ENCODE assay signal across 18 cellular contexts in genomic region chr6:27556406-27556805, GRCh38.
DNase-seq lines count a peak whose midpoint lies in the region; ATAC-seq, FAIRE-seq and TF ChIP-seq lines count a peak whose summit lies in the region.
"Had no signal": no experiment of that assay in that cellular context is flagged by ENCODE, and none has a peak within 500 bp of the region (broad histone marks: within the 10 kb centered on the region; RNA-seq: fewer than 3 reads in every experiment).

No MANE protein-coding gene starts in this region.

- no peak overlapping the region for H3K9ac ChIP-seq in K562 (ENCODE audit: insufficient read depth in 1 of 2, low read depth in 2 of 2, low read length in 2 of 2)

- POLR2A ChIA-PET in K562 (lab: Yijun Ruan, JAX) = interaction anchor here (0.5 kb wide), 1 partner anchor 309 kb away, joined by 4 read pairs; a partner anchor contains a TSS

- CTCF ChIA-PET in K562 (lab: Yijun Ruan, JAX; ENCODE audit: low intra/inter-chr PET ratio) = no interaction called here

- no peaks in the 10 kb centered on the region for H3K79me2 ChIP-seq in K562 (ENCODE audit: control insufficient read depth, insufficient read depth, low read length)

- H3K4me2 ChIP-seq in K562 (ENCODE audit: insufficient read depth, low read length) = no peak overlapping the region

- BruUV-seq in K562 (replicated peaks; lab: Mats Ljungman, UMichigan) = no TSS peak

- TF ChIP-seq POLR2A in K562 (conservative IDR thresholded peaks at IDR 0.05) = no peak

- H3K27ac ChIP-seq in K562 (ENCODE audit: extremely low read depth, low read depth, low read length) = no peak overlapping the region

- no peaks in the 10 kb centered on the region for H3K9me3 ChIP-seq in K562 (replicated peaks; ENCODE audit: control insufficient read depth, insufficient read depth, low read depth, low read length)
- H3K9me3 ChIP-seq: HAP-1 had no signal

- no peaks in the 10 kb centered on the region for H3K36me3 ChIP-seq in K562 (ENCODE audit: control insufficient read depth, insufficient read depth, low read length)
- H3K36me3 ChIP-seq: HAP-1 had no signal

- H3K4me3 Mint-ChIP-seq in mesothelial cell of epicardium = no peak overlapping the region
- no peak overlapping the region for H3K4me3 Mint-ChIP-seq in stimulated activated memory B cell treated with anti-CD40 and anti-IgM and Interleukin-4, amounts not matched to agents 10 μg/mL and 1 μg/mL and 100 μg/mL, for 72 hours
- H3K4me3 Mint-ChIP-seq: B cell had no signal

- H3K9me1 ChIP-seq in K562 (ENCODE audit: control insufficient read depth, insufficient read depth, low read length) = no peaks in the 10 kb centered on the region

- H3K27me3 Mint-ChIP-seq in mesothelial cell of epicardium (ENCODE audit: low read depth) = peaks cover 12% of the 10 kb centered on the region
- H3K27me3 Mint-ChIP-seq in stimulated activated memory B cell treated with anti-CD40 and anti-IgM and Interleukin-4, amounts not matched to agents 10 μg/mL and 1 μg/mL and 100 μg/mL, for 72 hours = peaks cover 95% of the 10 kb centered on the region

- in situ Hi-C loops in K562 (cut with MboI) = no loop called here

- H3K4me3 ChIP-seq in LNCaP clone FGC (ENCODE audit: low read depth, low read length) (no peak overlapping the region), K562 (no peak overlapping the region)
- H3K4me3 ChIP-seq: HAP-1 had no signal

- H3K27ac Mint-ChIP-seq in mesothelial cell of epicardium = peak overlapping the region; percentile 53
- H3K27ac Mint-ChIP-seq in stimulated activated memory B cell treated with anti-CD40 and anti-IgM and Interleukin-4, amounts not matched to agents 10 μg/mL and 1 μg/mL and 100 μg/mL, for 72 hours = no peak overlapping the region
- H3K27ac Mint-ChIP-seq: B cell had no signal

- WGBS in K562 (ENCODE audit: insufficient coverage, low coverage, missing lambda C conversion rate) = 56% methylated on average over 4 of the region's 4 CpGs

- no peaks in the 10 kb centered on the region for H4K20me1 ChIP-seq in K562 (replicated peaks; ENCODE audit: control insufficient read depth, insufficient read depth, low read length)

- peaks cover 15% of the 10 kb centered on the region for H3K4me1 Mint-ChIP-seq in mesothelial cell of epicardium
- H3K4me1 Mint-ChIP-seq in stimulated activated memory B cell treated with anti-CD40 and anti-IgM and Interleukin-4, amounts not matched to agents 10 μg/mL and 1 μg/mL and 100 μg/mL, for 72 hours = no peaks in the 10 kb centered on the region

- H3K36me3 Mint-ChIP-seq in mesothelial cell of epicardium = no peaks in the 10 kb centered on the region
- no peaks in the 10 kb centered on the region for H3K36me3 Mint-ChIP-seq in stimulated activated memory B cell treated with anti-CD40 and anti-IgM and Interleukin-4, amounts not matched to agents 10 μg/mL and 1 μg/mL and 100 μg/mL, for 72 hours

- no peak for TF ChIP-seq EP300 in K562 (IDR thresholded peaks at IDR 0.05; ENCODE audit: low read length)

- H3K9me3 Mint-ChIP-seq in mesothelial cell of epicardium = no peaks in the 10 kb centered on the region
- peaks cover 3% of the 10 kb centered on the region for H3K9me3 Mint-ChIP-seq in stimulated activated memory B cell treated with anti-CD40 and anti-IgM and Interleukin-4, amounts not matched to agents 10 μg/mL and 1 μg/mL and 100 μg/mL, for 72 hours

- H2AFZ ChIP-seq in K562 (ENCODE audit: low read depth, low read length) = 0 out of 2 replicates have a peak overlapping the region, but pooled peaks have one; percentile 3

- FAIRE-seq in K562 (lab: Jason Lieb, UNC) (no peak), HTR-8/SVneo (lab: Jason Lieb, UNC) (no peak)
- FAIRE-seq: A204.1, G401.6, GM12892, GM19239, H1, HepG2 had no signal

- no peak for ATAC-seq in K562
- no peak for ATAC-seq in stimulated activated memory B cell treated with anti-CD40 and anti-IgM and Interleukin-4, amounts not matched to agents 10 μg/mL and 1 μg/mL and 100 μg/mL, for 72 hours
- ATAC-seq: HepG2 had no signal

- no peak for TF ChIP-seq RAD21 in K562 (CRISPR knock-in tag; conservative IDR thresholded peaks at IDR 0.05 in 1 of 2, IDR thresholded peaks at IDR 0.05 in 1 of 2)

- no peak for TF ChIP-seq CTCF in LNCaP clone FGC (IDR thresholded peaks at IDR 0.05; ENCODE audit: control insufficient read depth, extremely low read depth, insufficient read depth)
- no peak for TF ChIP-seq CTCF in K562 (IDR thresholded peaks at IDR 0.05 in 2 of 3, conservative IDR thresholded peaks at IDR 0.05 in 1 of 3; ENCODE audit: insufficient read depth in 2 of 3, low read depth in 1 of 3, low read length in 3 of 3)
- TF ChIP-seq CTCF in mesothelial cell of epicardium (IDR thresholded peaks at IDR 0.05; ENCODE audit: unreplicated experiment) = no peak

- H3K27me3 ChIP-seq in K562 (ENCODE audit: control insufficient read depth in 2 of 2, insufficient read depth in 2 of 2, low read length in 2 of 2) = no peaks in the 10 kb centered on the region

- DNase-seq in ELF-1 (ENCODE audit: low read depth, low spot score) (peak; percentile 71), LNCaP clone FGC (ENCODE audit: low read depth) (peak; percentile 49), K562 (ENCODE audit: extremely low read depth in 1 of 4, low spot score in 3 of 4) (no peak), mesothelial cell of epicardium (ENCODE audit: low spot score in 2 of 2, unreplicated experiment in 2 of 2) (no peak), HTR-8/SVneo (ENCODE audit: insufficient read length, low spot score) (no peak)
- no peak for DNase-seq in activated naive CD4-positive, alpha-beta T cell (lab: John Stamatoyannopoulos, UW)
- DNase-seq: C1 segment of cervical spinal cord; CD4-positive, alpha-beta memory T cell; DMS79 had no signal

- intact Hi-C loops in K562 (cut with micrococcal nuclease) = no loop called here

- H3K4me1 ChIP-seq in K562 (replicated peaks in 1 of 2; ENCODE audit: control insufficient read depth in 2 of 2, insufficient read depth in 2 of 2, low read length in 2 of 2) = 0 out of 5 replicates have a peak, but pooled peaks cover under 1 to 4% of the 10 kb centered on the region in 2 experiments

TF ChIP-seq in K562, 482 proteins besides CTCF, POLR2A, EP300 and RAD21:
- TF ChIP-seq ARHGAP35 (IDR thresholded peaks at IDR 0.05; ENCODE audit: partially characterized antibody) (no peak), RBM15 (IDR thresholded peaks at IDR 0.05; ENCODE audit: insufficient read depth, low read length) (no peak), ZSCAN32 (CRISPR knock-in tag; IDR thresholded peaks at IDR 0.05) (no peak), FUS (optimal IDR thresholded peaks at IDR 0.05; ENCODE audit: low read depth, low read length) (no peak), E2F1 (CRISPR knock-in tag; IDR thresholded peaks at IDR 0.05) (no peak), ZKSCAN3 (CRISPR knock-in tag; IDR thresholded peaks at IDR 0.05) (no peak), TEAD2 (tag; IDR thresholded peaks at IDR 0.05) (no peak), ZNF668 (CRISPR knock-in tag; IDR thresholded peaks at IDR 0.05) (no peak), DLX4 (CRISPR knock-in tag; IDR thresholded peaks at IDR 0.05) (no peak), POLR2B (IDR thresholded peaks at IDR 0.05; ENCODE audit: low read depth, partially characterized antibody) (no peak), NR3C1 (CRISPR knock-in tag; IDR thresholded peaks at IDR 0.05) (no peak), ZNF12 (CRISPR knock-in tag; IDR thresholded peaks at IDR 0.05) (no peak), GTF2F1 (IDR thresholded peaks at IDR 0.05; ENCODE audit: low read depth, low read length) (no peak), MCM5 (IDR thresholded peaks at IDR 0.05; ENCODE audit: low read depth) (no peak)

Comparison
In these comparisons a context has a peak if more than half of its experiments do, and no peak if none do; other contexts are left out.
1. DNase-seq: peak in ELF-1 (single experiment) and LNCaP clone FGC (single experiment); none in K562 (0 of 4), mesothelial cell of epicardium (0 of 2), HTR-8/SVneo (single experiment) and activated naive CD4-positive, alpha-beta T cell (0 of 4).